Comparison of ENCODE assay signal across 16 cellular contexts in the genomic region with DNA sequence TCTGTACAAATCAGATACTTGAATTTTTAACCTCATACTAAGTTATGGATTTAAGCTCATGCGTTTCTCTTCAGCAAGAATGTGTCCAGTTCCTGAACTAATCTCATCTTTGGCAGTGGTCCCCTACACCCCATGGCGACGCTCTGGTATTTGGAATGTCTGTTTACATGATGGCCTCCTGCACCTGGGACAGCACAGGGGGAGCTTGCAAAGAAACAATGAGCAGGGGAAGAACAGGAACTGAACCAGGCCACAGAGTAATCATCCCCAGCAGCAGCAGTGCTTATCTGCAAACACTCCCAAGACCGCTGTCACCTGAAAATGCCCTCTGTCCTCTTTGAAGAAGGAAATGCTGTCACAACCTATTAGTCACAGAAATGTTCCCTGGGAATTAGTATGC.
DNase-seq lines count a peak whose midpoint lies in the region; ATAC-seq lines count a peak whose summit lies in the region.
"Had no signal": no experiment of that assay in that cellular context is flagged by ENCODE, and none has a peak within 500 bp of the region (broad histone marks: within the 10 kb centered on the region; RNA-seq: fewer than 3 reads in every experiment).

No MANE protein-coding gene starts in this region.

- H3K36me3 ChIP-seq in H7 (replicated peaks; ENCODE audit: control insufficient read depth, insufficient read depth, low read length) = no peaks in the 10 kb centered on the region
- H3K36me3 ChIP-seq: brain microvascular endothelial cell had no signal

- DNase-seq in H7 = peak; percentile 24
- peak; percentile 88 for DNase-seq in NCI-H748 (lab: John Stamatoyannopoulos, UW; ENCODE audit: unreplicated experiment)
- peak; percentile 90 for DNase-seq in dermis blood vessel endothelial cell
- peak; percentile 70 for DNase-seq in mucosa of gallbladder (ENCODE audit: low spot score)
- DNase-seq in glomerular visceral epithelial cell (ENCODE audit: extremely low spot score) = no peak
- no peak for DNase-seq in DMS79 treated with DMSO at 0.1 percent for 48 hours (lab: John Stamatoyannopoulos, UW)
- DNase-seq in NCI-H82 (lab: John Stamatoyannopoulos, UW) = no peak
- DNase-seq: activated CD8-positive, alpha-beta memory T cell treated with anti-CD3 and anti-CD28 coated beads, Interleukin-2, amount 10 ng/mL, durations not matched to agents 7 days and 5 days; activated naive CD4-positive, alpha-beta T cell treated with anti-CD3 and anti-CD28 coated beads, Interleukin-2, amount 10 ng/mL, durations not matched to agents 7 days and 5 days; AML-193; brain microvascular endothelial cell; DMS 273 treated with DMSO at 0.1 percent for 48 hours; left cardiac atrium; naive thymus-derived CD4-positive, alpha-beta T cell; stimulated activated CD4-positive, alpha-beta T cell treated with anti-CD3 and anti-CD28 coated beads, Interleukin-2, amount 100 ng/mL, for 24 hours had no signal

- no peak overlapping the region for H3K4me3 ChIP-seq in H7 (ENCODE audit: insufficient read depth, low read depth, low read length)

- no peak for ATAC-seq in HG02870 (IDR thresholded peaks at IDR 0.05; ENCODE audit: unreplicated experiment)
- ATAC-seq: activated CD8-positive, alpha-beta memory T cell treated with anti-CD3 and anti-CD28 coated beads, Interleukin-2, amount 10 ng/mL, durations not matched to agents 7 days and 5 days; left cardiac atrium; naive thymus-derived CD4-positive, alpha-beta T cell had no signal

- H3K27me3 ChIP-seq in H7 (ENCODE audit: control insufficient read depth, insufficient read depth, low read length) = no peaks in the 10 kb centered on the region
- H3K27me3 ChIP-seq: brain microvascular endothelial cell had no signal

Comparison
In these comparisons a context has a peak if more than half of its experiments do, and no peak if none do; other contexts are left out.
1. DNase-seq: peak in H7 (single experiment), NCI-H748 (single experiment), dermis blood vessel endothelial cell (single experiment) and mucosa of gallbladder (single experiment); none in glomerular visceral epithelial cell (single experiment), DMS79 treated with DMSO at 0.1 percent for 48 hours (single experiment) and NCI-H82 (single experiment).